1 cellular context compared by ENCODE assay signal in genomic region chr17:78538033-78538776, GRCh38.
TF ChIP-seq lines count a peak whose summit lies in the region.

No MANE protein-coding gene starts in this region.

TF ChIP-seq in HepG2, 621 proteins besides CTCF, POLR2A, EP300 and RAD21 (continued from another document):
- TF ChIP-seq SOX6 (IDR thresholded peaks at IDR 0.05) (no peak), SOX6 (CRISPR knock-in tag; IDR thresholded peaks at IDR 0.05) (peak; percentile 82; the same call in 1 of the 2 replicates), ZFX (CRISPR knock-in tag; IDR thresholded peaks at IDR 0.05; ENCODE audit: low read depth) (0 out of 2 replicates have a peak, but pooled peaks have one; percentile 11), ZSCAN20 (CRISPR knock-in tag; IDR thresholded peaks at IDR 0.05; ENCODE audit: borderline replicate concordance) (no peak), TEAD3 (CRISPR knock-in tag; optimal IDR thresholded peaks at IDR 0.05; ENCODE audit: borderline replicate concordance) (peak; percentile 10), ZNF292 (CRISPR knock-in tag; IDR thresholded peaks at IDR 0.05; ENCODE audit: borderline replicate concordance, low read depth) (0 out of 2 replicates have a peak, but pooled peaks have one; percentile 54), FOSL2 (CRISPR knock-in tag; IDR thresholded peaks at IDR 0.05) (peak; percentile 42; the same call in 1 of the 2 replicates), ARID5B (CRISPR knock-in tag; IDR thresholded peaks at IDR 0.05) (peak; percentile 23), ZNF256 (CRISPR knock-in tag; conservative IDR thresholded peaks at IDR 0.05) (no peak), ZNF362 (CRISPR knock-in tag; IDR thresholded peaks at IDR 0.05; ENCODE audit: borderline replicate concordance) (peak; percentile 87), SOX13 (IDR thresholded peaks at IDR 0.05) (peak; percentile 79), SOX13 (CRISPR knock-in tag; conservative IDR thresholded peaks at IDR 0.05 in 1 of 2, IDR thresholded peaks at IDR 0.05 in 1 of 2) (peak in 1 of 2 experiments; percentile 94; a peak in 2 of 4 replicates), CEBPB (IDR thresholded peaks at IDR 0.05; ENCODE audit: borderline replicate concordance, low read depth, low read length) (peak; percentile 72), SOX5 (CRISPR knock-in tag; IDR thresholded peaks at IDR 0.05; ENCODE audit: borderline replicate concordance) (peak; percentile 93)
